5 cellular contexts compared by ENCODE assay signal in genomic region chr4:5547651-5548249, GRCh38.
"Had no signal": no experiment of that assay in that cellular context is flagged by ENCODE, and none has a peak within 500 bp of the region (broad histone marks: within the 10 kb centered on the region; RNA-seq: fewer than 3 reads in every experiment).

No MANE protein-coding gene starts in this region.

- H3K9ac ChIP-seq: GM23248 had no signal

- DNase-seq: GM23248, GOT3, H9, HCEC 1CT, KBM-7 had no signal

- H3K27ac ChIP-seq: GM23248 had no signal

- H2AFZ ChIP-seq: GM23248 had no signal

- H3K4me3 ChIP-seq: GM23248 had no signal
